30 cellular contexts compared by ENCODE assay signal in genomic region chr17:73214851-73215250, GRCh38. TPM values are rescaled to one million over a fixed set of nuclear protein-coding genes. Genes with fewer than 3 reads are reported as not detected.
"Had no signal": no experiment of that assay in that cellular context is flagged by ENCODE, and none has a peak within 500 bp of the region (broad histone marks: within the 10 kb centered on the region; RNA-seq: fewer than 3 reads in every experiment).

No MANE protein-coding gene starts in this region.

- H3K27ac ChIP-seq: foreskin keratinocyte, left lung, testis, uterus, WERI-Rb-1 had no signal

- H3K27ac Mint-ChIP-seq: activated CD8-positive, alpha-beta T cell treated with anti-CD3 and anti-CD28 coated beads, Interleukin-2, amount 10 ng/mL, durations not matched to agents 7 days and 5 days; activated naive CD8-positive, alpha-beta T cell treated with anti-CD3 and anti-CD28 coated beads, Interleukin-2, amount 50 U/mL, for 24 hours; stimulated activated memory B cell treated with anti-CD40 and anti-IgM and Interleukin-4, amounts not matched to agents 10 μg/mL and 1 μg/mL and 100 μg/mL, for 72 hours; T-helper 2 cell treated with Interferon-gamma antibody and Interleukin-4, amounts not matched to agents 5 μg/mL and 100 μg/mL, for 36 hours had no signal

- H3K27me3 ChIP-seq: foreskin keratinocyte, left lung, stomach, testis, uterus had no signal

- H3K36me3 ChIP-seq: uterus had no signal

- DNase-seq: activated CD4-positive, alpha-beta T cell treated with anti-CD3 and anti-CD28 coated beads, Interleukin-2, amount 10 ng/mL, durations not matched to agents 7 days and 5 days; activated CD4-positive, CD25-positive, alpha-beta regulatory T cell treated with anti-CD3 and anti-CD28 coated beads, Interleukin-2, amount 50 U/mL, for 72 hours; activated CD8-positive, alpha-beta T cell treated with anti-CD3 and anti-CD28 coated beads, Interleukin-2, amount 10 ng/mL, durations not matched to agents 7 days and 5 days; activated effector memory CD4-positive, alpha-beta T cell treated with Interleukin-2 at 50 U/mL for 16 hours; activated naive CD4-positive, alpha-beta T cell treated with anti-CD3 and anti-CD28 coated beads, Interleukin-2, amount 50 U/mL, for 16 hours; activated naive CD8-positive, alpha-beta T cell treated with anti-CD3 and anti-CD28 coated beads, Interleukin-2, amount 50 U/mL, for 24 hours; activated T-cell treated with anti-CD3 and anti-CD28 coated beads, Interleukin-2, amount 50 U/mL, for 1 hour; cerebellar nuclear complex; cortex of kidney; effector CD4-positive, alpha-beta T cell; foreskin keratinocyte; hippocampal formation; kidney glomerular epithelial cell; left lung; midbrain; nephron progenitor cell; nucleus accumbens; posterior cingulate gyrus; small intestine; stimulated activated CD4-positive, alpha-beta T cell treated with anti-CD3 and anti-CD28 coated beads, Interleukin-2, amount 100 ng/mL, for 24 hours; stomach; testis; trophoblast cell; uterus; WERI-Rb-1 had no signal

- ATAC-seq: activated CD8-positive, alpha-beta T cell treated with anti-CD3 and anti-CD28 coated beads, Interleukin-2, amount 10 ng/mL, durations not matched to agents 7 days and 5 days; activated naive CD8-positive, alpha-beta T cell treated with anti-CD3 and anti-CD28 coated beads, Interleukin-2, amount 50 U/mL, for 24 hours; sciatic nerve; stimulated activated memory B cell treated with anti-CD40 and anti-IgM and Interleukin-4, amounts not matched to agents 10 μg/mL and 1 μg/mL and 100 μg/mL, for 72 hours had no signal

- H3K9me3 ChIP-seq: left lung, stomach, testis, uterus had no signal

- H3K4me1 Mint-ChIP-seq: nephron progenitor cell had no signal

- H3K27me3 Mint-ChIP-seq: activated CD4-positive, alpha-beta T cell treated with anti-CD3 and anti-CD28 coated beads, Interleukin-2, amount 10 ng/mL, durations not matched to agents 7 days and 5 days; activated naive CD8-positive, alpha-beta T cell treated with anti-CD3 and anti-CD28 coated beads, Interleukin-2, amount 50 U/mL, for 24 hours; stimulated activated memory B cell treated with anti-CD40 and anti-IgM and Interleukin-4, amounts not matched to agents 10 μg/mL and 1 μg/mL and 100 μg/mL, for 72 hours had no signal

- FAIRE-seq: small intestine had no signal

- H3K4me1 ChIP-seq: foreskin keratinocyte, testis, uterus had no signal

- H3K9me3 Mint-ChIP-seq: activated CD4-positive, alpha-beta T cell treated with anti-CD3 and anti-CD28 coated beads, Interleukin-2, amount 10 ng/mL, durations not matched to agents 7 days and 5 days; activated naive CD8-positive, alpha-beta T cell treated with anti-CD3 and anti-CD28 coated beads, Interleukin-2, amount 50 U/mL, for 24 hours; nephron progenitor cell; stimulated activated memory B cell treated with anti-CD40 and anti-IgM and Interleukin-4, amounts not matched to agents 10 μg/mL and 1 μg/mL and 100 μg/mL, for 72 hours; T-helper 2 cell treated with Interferon-gamma antibody and Interleukin-4, amounts not matched to agents 5 μg/mL and 100 μg/mL, for 36 hours had no signal

- H3K4me3 ChIP-seq: left lung, stomach, testis, uterus had no signal

- H3K4me3 Mint-ChIP-seq: activated CD4-positive, alpha-beta T cell treated with anti-CD3 and anti-CD28 coated beads, Interleukin-2, amount 10 ng/mL, durations not matched to agents 7 days and 5 days; activated CD8-positive, alpha-beta T cell treated with anti-CD3 and anti-CD28 coated beads, Interleukin-2, amount 10 ng/mL, durations not matched to agents 7 days and 5 days; activated naive CD8-positive, alpha-beta T cell treated with anti-CD3 and anti-CD28 coated beads, Interleukin-2, amount 50 U/mL, for 24 hours; nephron progenitor cell; stimulated activated memory B cell treated with anti-CD40 and anti-IgM and Interleukin-4, amounts not matched to agents 10 μg/mL and 1 μg/mL and 100 μg/mL, for 72 hours; T-helper 2 cell treated with Interferon-gamma antibody and Interleukin-4, amounts not matched to agents 5 μg/mL and 100 μg/mL, for 36 hours had no signal

RNA-seq across cellular contexts. Expression of gene CPSF4L, which starts 46.8 kb away (rescaled TPM):
- total RNA-seq: activated CD4-positive, alpha-beta T cell treated with anti-CD3 and anti-CD28 coated beads, Interleukin-2, amount 10 ng/mL, durations not matched to agents 7 days and 5 days; activated CD8-positive, alpha-beta T cell treated with anti-CD3 and anti-CD28 coated beads, Interleukin-2, amount 10 ng/mL, durations not matched to agents 7 days and 5 days; foreskin keratinocyte; left lung; lung microvascular endothelial cell; sciatic nerve; stomach had no signal
- polyA plus RNA-seq: esophagus, foreskin keratinocyte, small intestine, stomach had no signal

RNA-seq across cellular contexts. Expression of gene SSTR2, which starts 50.0 kb away (rescaled TPM):
- total RNA-seq: activated CD4-positive, alpha-beta T cell treated with anti-CD3 and anti-CD28 coated beads, Interleukin-2, amount 10 ng/mL, durations not matched to agents 7 days and 5 days; activated CD8-positive, alpha-beta T cell treated with anti-CD3 and anti-CD28 coated beads, Interleukin-2, amount 10 ng/mL, durations not matched to agents 7 days and 5 days; foreskin keratinocyte; lung microvascular endothelial cell had no signal
- polyA plus RNA-seq: foreskin keratinocyte had no signal
